8 cellular contexts compared by ENCODE assay signal in the genomic region with DNA sequence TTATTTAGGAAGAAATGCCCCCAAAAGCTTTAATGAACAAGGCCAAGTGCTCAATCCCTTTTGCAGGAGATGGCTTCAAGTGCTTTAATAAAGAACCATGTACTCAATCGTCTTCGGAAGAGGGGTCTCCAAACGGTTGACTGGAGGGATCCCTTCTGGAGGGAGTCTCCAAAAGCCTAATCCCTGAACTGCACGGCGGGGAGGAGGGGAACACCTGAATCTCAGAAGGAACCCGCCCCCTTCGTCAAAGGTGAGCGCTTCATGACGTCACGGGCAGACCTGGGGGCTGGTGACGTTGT. TPM values are rescaled to one million over a fixed set of nuclear protein-coding genes. Genes with fewer than 3 reads are reported as not detected.
DNase-seq lines count a peak whose midpoint lies in the region; ATAC-seq, FAIRE-seq and TF ChIP-seq lines count a peak whose summit lies in the region.

No MANE protein-coding gene starts in this region.

- TF ChIP-seq CTCF in PC-9 (conservative IDR thresholded peaks at IDR 0.05) (no peak), mammary epithelial cell (conservative IDR thresholded peaks at IDR 0.05 in 1 of 2, IDR thresholded peaks at IDR 0.05 in 1 of 2; ENCODE audit: extremely low read depth in 1 of 2, insufficient read depth in 1 of 2, low read depth in 1 of 2, low read length in 2 of 2) (no peak), lung (IDR thresholded peaks at IDR 0.05; ENCODE audit: control extremely low read depth, extremely low read depth) (no peak)

- H4K20me1 ChIP-seq in PC-9 (ENCODE audit: insufficient read depth) (no peaks in the 10 kb centered on the region), mammary epithelial cell (ENCODE audit: insufficient read depth, low read length) (no peaks in the 10 kb centered on the region)

- POLR2A ChIA-PET in PC-9 (lab: Charles Lee; ENCODE audit: unreplicated experiment): interaction anchor here (0.7 to 1.8 kb wide), 4 partner anchors 22 to 402 kb away, joined by 3 to 18 read pairs (median 8); partner anchors contain the start of genes PLEKHG2 and RPS16

- 2% methylated on average over 10 of the region's 11 CpGs for WGBS in mammary epithelial cell (ENCODE audit: low coverage, missing lambda C conversion rate)
- WGBS in lung, 2 donors: 0 to 1% methylated on average over 11 of the region's 11 CpGs

- BruUV-seq in PC-9 (replicated peaks; lab: Mats Ljungman, UMichigan) (TSS peak; percentile 48), mammary epithelial cell (replicated peaks; lab: Mats Ljungman, UMichigan) (TSS peak; percentile 64)

- DNase-seq in DMS153 (lab: John Stamatoyannopoulos, UW) (peak; percentile 71), PC-9 (peak in 1 of 2 experiments; percentile 65), mammary epithelial cell (peak; percentile 78), lung (ENCODE audit: low spot score) (peak; percentile 67), islet precursor cell (no peak), 8988T (no peak), GM12892 (ENCODE audit: insufficient read length) (no peak)

- CTCF ChIA-PET in PC-9 (lab: Charles Lee) (no interaction called here), mammary epithelial cell (lab: Charles Lee; ENCODE audit: low non-redundant PET) (no interaction called here)

- peak overlapping the region; percentile 97 for H3K4me2 ChIP-seq in PC-9
- H3K4me2 ChIP-seq in mammary epithelial cell (ENCODE audit: insufficient read depth, low read depth, low read length): peak overlapping the region; percentile 78

- intact Hi-C loops in PC-9 (cut with micrococcal nuclease; ENCODE audit: unreplicated experiment) (loop anchor here (5.0 kb wide), 1 partner anchor 57 kb away; the partner anchor contains the start of gene SUPT5H), mammary epithelial cell (cut with micrococcal nuclease) (no loop called here)

- H3K9me3 ChIP-seq in PC-9 (ENCODE audit: insufficient read depth, low read depth): no peaks in the 10 kb centered on the region
- H3K9me3 ChIP-seq in mammary epithelial cell (replicated peaks; ENCODE audit: insufficient read depth, low read length): no peaks in the 10 kb centered on the region
- H3K9me3 ChIP-seq in lung (ENCODE audit: control insufficient read depth in 2 of 2, insufficient read depth in 1 of 2, low read length in 1 of 2): no peaks in the 10 kb centered on the region
- no peaks in the 10 kb centered on the region for H3K9me3 ChIP-seq in stomach smooth muscle (ENCODE audit: control insufficient read depth in 2 of 2, low read length in 2 of 2)

- H3F3A ChIP-seq in PC-9 (ENCODE audit: insufficient read depth, low read depth): peaks cover 43% of the 10 kb centered on the region

- dilution Hi-C loops in mammary epithelial cell (cut with HindIII; ENCODE audit: low sequenced_read_pairs): loop anchor here (5.0 to 10.0 kb wide), 4 partner anchors 46 to 176 kb away; partner anchors contain the start of genes EID2 and SAMD4B

- H3K4me3 ChIP-seq in PC-9 (peak overlapping the region; percentile 97), mammary epithelial cell (replicated peaks in 1 of 3; ENCODE audit: insufficient read depth in 1 of 3, low read depth in 2 of 3, low read length in 3 of 3) (peak overlapping the region; percentile 69 to 91 (median 86)), lung (peak overlapping the region; percentile 67), stomach smooth muscle (ENCODE audit: low read length in 2 of 2) (peak overlapping the region; percentile 87 to 99)

- H2AFZ ChIP-seq in PC-9 (peak overlapping the region; percentile 87), mammary epithelial cell (ENCODE audit: low read depth, low read length) (peak overlapping the region; percentile 86)

- peaks cover 28% of the 10 kb centered on the region for H3K79me2 ChIP-seq in PC-9 (ENCODE audit: low read depth)
- peaks cover 41% of the 10 kb centered on the region for H3K79me2 ChIP-seq in mammary epithelial cell (ENCODE audit: insufficient read depth, low read length)

- FAIRE-seq in GM12892 (lab: Jason Lieb, UNC): no peak

- H3K27ac ChIP-seq in PC-9 (peak overlapping the region; percentile 86), mammary epithelial cell (ENCODE audit: insufficient read depth, low read depth, low read length) (peak overlapping the region; percentile 95), lung (ENCODE audit: low read depth in 1 of 2, low read length in 1 of 2) (peak overlapping the region; percentile 94 to 95), stomach smooth muscle (ENCODE audit: low read length) (peak overlapping the region; percentile 99)

- no peaks in the 10 kb centered on the region for H3K9me2 ChIP-seq in PC-9 (ENCODE audit: insufficient read depth)

- in situ Hi-C loops in mammary epithelial cell (cut with MboI; ENCODE audit: low sequenced_read_pairs in 2 of 2): no loop called here

- ATAC-seq in lung (ENCODE audit: insufficient read depth, low FRiP score): peak; percentile 17

- H3K36me3 ChIP-seq in PC-9 (ENCODE audit: low read depth): no peaks in the 10 kb centered on the region
- peaks cover 15% of the 10 kb centered on the region for H3K36me3 ChIP-seq in mammary epithelial cell (ENCODE audit: insufficient read depth, low read length)
- peaks cover 5 to 38% of the 10 kb centered on the region in 2 donors for H3K36me3 ChIP-seq in lung (ENCODE audit: control insufficient read depth in 2 of 2, insufficient read depth in 2 of 2, low read length in 2 of 2)
- peaks cover 48 to 49% of the 10 kb centered on the region in 2 donors for H3K36me3 ChIP-seq in stomach smooth muscle (ENCODE audit: control insufficient read depth in 2 of 2, insufficient read depth in 2 of 2, low read length in 2 of 2)

- peaks cover 14% of the 10 kb centered on the region for H3K4me1 ChIP-seq in PC-9 (replicated peaks; ENCODE audit: insufficient read depth)
- H3K4me1 ChIP-seq in mammary epithelial cell (ENCODE audit: insufficient read depth, low read length): peaks cover 14% of the 10 kb centered on the region
- peaks cover 8 to 10% of the 10 kb centered on the region in 2 donors for H3K4me1 ChIP-seq in lung (ENCODE audit: control insufficient read depth in 2 of 2, insufficient read depth in 2 of 2, low read length in 2 of 2)
- peaks cover 21% of the 10 kb centered on the region for H3K4me1 ChIP-seq in stomach smooth muscle (ENCODE audit: control insufficient read depth, insufficient read depth, low read length)

- H3K27me3 ChIP-seq in PC-9 (ENCODE audit: insufficient read depth, low read depth) (no peaks in the 10 kb centered on the region), mammary epithelial cell (ENCODE audit: insufficient read depth, low read length) (no peaks in the 10 kb centered on the region), lung (ENCODE audit: control insufficient read depth, insufficient read depth) (no peaks in the 10 kb centered on the region), stomach smooth muscle (ENCODE audit: control insufficient read depth in 1 of 2, insufficient read depth in 2 of 2, low read length in 2 of 2) (no peaks in the 10 kb centered on the region)

- H3K9ac ChIP-seq in mammary epithelial cell (ENCODE audit: insufficient read depth, low read length): peak overlapping the region; percentile 96
- peak overlapping the region; percentile 80 to 99 for H3K9ac ChIP-seq in stomach smooth muscle (ENCODE audit: low read length in 2 of 2)

- TF ChIP-seq POLR2A in GM12892 (IDR thresholded peaks at IDR 0.05; ENCODE audit: low read depth, low read length): no peak

RNA-seq across cellular contexts. Expression of gene PAF1, which starts 0.5 kb away (rescaled TPM):
- 54.3 and 61.1 TPM in 2 replicates for total RNA-seq in PC-9 (2021)
- total RNA-seq in mammary epithelial cell: 10 to 100 TPM; 25.5 to 45.8 TPM
- 54.0 TPM for polyA plus RNA-seq in mammary epithelial cell
- 26.5 TPM for polyA minus RNA-seq in mammary epithelial cell
- 10 to 100 TPM; 24.8 to 32.9 TPM for total RNA-seq in lung
- polyA plus RNA-seq in lung: 10 to 100 TPM; 35.1 to 41.8 TPM
- polyA plus RNA-seq in GM12892 (2012; ENCODE audit: missing spikeins): 24.4 TPM

RNA-seq across cellular contexts. Expression of gene MED29, which starts 0.8 kb away (rescaled TPM):
- 18.6 and 30.9 TPM in 2 replicates for total RNA-seq in PC-9 (2021)
- total RNA-seq in mammary epithelial cell: 10 to 100 TPM; 19.5 to 29.3 TPM
- 25.9 TPM for polyA plus RNA-seq in mammary epithelial cell
- 21.9 TPM for polyA minus RNA-seq in mammary epithelial cell
- 10 to 100 TPM; 16.5 to 36.3 TPM for total RNA-seq in lung
- 10 to 100 TPM; 29.4 to 36.8 TPM for polyA plus RNA-seq in lung
- 9.6 TPM for polyA plus RNA-seq in GM12892 (2012; ENCODE audit: missing spikeins)

RNA-seq across cellular contexts. Expression of gene ZFP36, which starts 16.2 kb away (rescaled TPM):
- total RNA-seq in PC-9 (2021) (31.0 and 36.3 TPM in 2 replicates), mammary epithelial cell (100 to 1,000 TPM in 1 of 2 donors, 10 to 100 TPM in 1; 13.3 to 110 TPM), lung (100 to 1,000 TPM in 1 of 2 donors, 10 to 100 TPM in 1; 41.2 to 170 TPM)
- polyA plus RNA-seq in mammary epithelial cell (10.4 TPM), lung (100 to 1,000 TPM; 174 to 655 TPM)
- polyA minus RNA-seq in mammary epithelial cell: 34.5 TPM
- polyA plus RNA-seq in GM12892 (2012; ENCODE audit: missing spikeins): 29.0 TPM

RNA-seq across cellular contexts. Expression of gene PLEKHG2, which starts 22.1 kb away (rescaled TPM):
- total RNA-seq in PC-9 (2021): 26.1 and 32.1 TPM in 2 replicates
- total RNA-seq in mammary epithelial cell: 10 to 100 TPM; 15.5 to 40.6 TPM
- polyA plus RNA-seq in mammary epithelial cell: 21.9 TPM
- polyA minus RNA-seq in mammary epithelial cell: 10.2 TPM
- total RNA-seq in lung: 10 to 100 TPM; 33.4 to 52.7 TPM
- 10 to 100 TPM; 15.5 to 20.9 TPM for polyA plus RNA-seq in lung
- polyA plus RNA-seq in GM12892 (2012; ENCODE audit: missing spikeins): 14.7 TPM

RNA-seq across cellular contexts. Expression of gene RPS16, which starts 45.3 kb away (rescaled TPM):
- total RNA-seq in PC-9 (2021) (2,510 and 2,860 TPM in 2 replicates), mammary epithelial cell (1,000 to 10,000 TPM in 1 of 2 donors, 100 to 1,000 TPM in 1; 361 to 1,710 TPM), lung (1,000 to 10,000 TPM in 1 of 2 donors, 100 to 1,000 TPM in 1; 108 to 1,772 TPM)
- polyA plus RNA-seq in mammary epithelial cell (3,363 TPM), lung (1,000 to 10,000 TPM; 2,468 to 3,242 TPM)
- polyA minus RNA-seq in mammary epithelial cell: 1,696 TPM
- 4,399 TPM for polyA plus RNA-seq in GM12892 (2012; ENCODE audit: missing spikeins)

Comparison
In these comparisons a context has a peak if more than half of its experiments do, and no peak if none do; other contexts are left out.
1. DNase-seq: peak in DMS153 (single experiment), mammary epithelial cell (single experiment) and lung (single experiment); none in islet precursor cell (single experiment), 8988T (single experiment) and GM12892 (single experiment).
2. Peak in every context shown above with its lines, with median percentiles within 50 percentile points of each other: H3K27ac ChIP-seq and H3K4me3 ChIP-seq.